Comparison of ENCODE assay signal across 8 cellular contexts in genomic region chr11:66592457-66593302, GRCh38. TPM values are rescaled to one million over a fixed set of nuclear protein-coding genes. Genes with fewer than 3 reads are reported as not detected.
DNase-seq lines count a peak whose midpoint lies in the region; ATAC-seq and TF ChIP-seq lines count a peak whose summit lies in the region.

CCDC87 (minus strand) TSS chr11:66593063; CDS start chr11:66593015, 48 bp downstream.
CCS (plus strand) TSS chr11:66593185; CDS start chr11:66593262, 77 bp downstream.

- TF ChIP-seq POLR2A in vagina (IDR thresholded peaks at IDR 0.05): peak in 1 of 2 donors; percentile 93

- DNase-seq in GM13976 (ENCODE audit: low spot score) (peak; percentile 100), NCI-H1436 treated with DMSO at 0.1 percent for 48 hours (lab: John Stamatoyannopoulos, UW) (peak; percentile 80), T follicular helper cell (ENCODE audit: low read depth) (peak; percentile 98), amniotic stem cell (lab: John Stamatoyannopoulos, UW) (peak; percentile 88), left ventricle myocardium superior (peak; percentile 100), putamen (ENCODE audit: low spot score) (peak; percentile 93), vagina (ENCODE audit: extremely low spot score in 2 of 2) (peak in 1 of 2 donors; percentile 92)

- H3K27me3 ChIP-seq in vagina: no peaks in the 10 kb centered on the region

- intact Hi-C loops in left ventricle myocardium superior (cut with micrococcal nuclease): no loop called here
- intact Hi-C loops in vagina (cut with DNase I): no loop called here

- in situ Hi-C loops in GM13976 (cut with MboI; ENCODE audit: low sequenced_read_pairs, unreplicated experiment): no loop called here

- H3K36me3 ChIP-seq in vagina: no peaks in the 10 kb centered on the region

- H3K9me3 ChIP-seq in vagina: no peaks in the 10 kb centered on the region

- H3K4me1 ChIP-seq in vagina: peaks cover 32% of the 10 kb centered on the region

- H3K4me3 ChIP-seq in vagina: peak within 1 kb of the TSS; percentile 52 to 86

- peak; percentile 90 for ATAC-seq in HG02852 (IDR thresholded peaks at IDR 0.05; ENCODE audit: unreplicated experiment)
- peak; percentile 97 for ATAC-seq in left ventricle myocardium superior

- TF ChIP-seq CTCF in GM13976 (IDR thresholded peaks at IDR 0.05; ENCODE audit: borderline replicate concordance, control extremely low read depth, extremely low read depth, insufficient read depth, missing control alignments) (peak; percentile 23), vagina (IDR thresholded peaks at IDR 0.05) (peak; percentile 30 to 62 (median 58))

- peak within 1 kb of the TSS; percentile 68 for H3K27ac ChIP-seq in vagina

RNA-seq across cellular contexts. Expression of gene CCDC87, which starts in this region (rescaled TPM):
- total RNA-seq in left ventricle myocardium superior: 0.25 TPM
- 0.74 TPM for total RNA-seq in vagina

RNA-seq across cellular contexts. Expression of gene CCS, which starts in this region (rescaled TPM):
- total RNA-seq in left ventricle myocardium superior (26.8 TPM), vagina (42.5 TPM)
